8 cellular contexts compared by ENCODE assay signal in the genomic region with DNA sequence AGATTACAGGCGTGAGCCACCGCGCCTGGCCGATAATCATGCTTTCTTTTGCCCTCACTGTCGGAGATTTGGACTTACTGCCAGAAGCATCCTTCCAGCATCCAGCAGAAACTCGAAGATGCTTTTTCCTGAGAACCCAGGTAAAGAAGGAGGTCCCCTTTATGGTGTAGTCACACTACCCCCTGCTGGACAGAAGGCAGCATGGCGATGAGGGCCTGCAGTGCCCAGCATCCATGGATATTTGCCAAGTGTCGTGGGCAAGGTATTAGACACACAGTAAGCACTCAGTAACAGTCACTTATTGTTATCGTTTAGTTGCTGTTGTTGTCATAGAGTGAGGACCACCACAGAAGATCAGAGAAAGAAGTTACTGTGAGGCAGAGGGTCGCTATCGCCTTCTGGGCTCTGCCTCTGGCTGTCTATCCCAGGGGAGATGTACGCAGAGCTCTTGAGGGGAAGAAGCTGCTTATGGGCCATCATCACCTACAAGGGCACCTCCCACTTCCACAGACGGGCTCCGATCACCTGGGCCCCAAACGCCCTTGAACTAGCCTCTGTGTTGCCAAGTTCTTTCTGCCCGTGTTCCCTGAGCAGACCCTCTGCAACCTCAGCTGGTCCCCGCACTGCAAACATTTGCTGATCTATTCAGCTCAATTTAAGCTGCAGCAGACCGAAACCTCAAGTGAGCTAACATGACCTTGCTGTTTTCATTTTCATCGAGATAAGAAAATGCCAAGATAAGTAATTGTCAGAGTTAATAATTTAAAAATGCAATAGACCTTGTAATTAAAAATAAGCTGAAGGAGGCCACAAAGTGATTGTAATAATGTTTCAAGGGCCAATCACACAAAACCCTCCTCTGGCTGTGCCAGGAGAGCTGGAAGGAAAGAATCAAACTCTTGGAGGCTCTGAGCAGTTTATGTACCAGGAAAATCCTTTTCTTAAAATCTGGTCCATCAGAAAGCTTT. TPM values are rescaled to one million over a fixed set of nuclear protein-coding genes. Genes with fewer than 3 reads are reported as not detected.
DNase-seq lines count a peak whose midpoint lies in the region; ATAC-seq and TF ChIP-seq lines count a peak whose summit lies in the region.

No MANE protein-coding gene starts in this region.

- H3K9ac ChIP-seq in Karpas-422 (ENCODE audit: low read length) (no peak overlapping the region), liver (ENCODE audit: low read depth in 1 of 2, low read length in 2 of 2) (no peak overlapping the region)

- H3K79me2 ChIP-seq in Karpas-422 (ENCODE audit: low read length) = no peaks in the 10 kb centered on the region

- no peaks in the 10 kb centered on the region for H3K9me3 ChIP-seq in Karpas-422 (ENCODE audit: low read length)
- no peaks in the 10 kb centered on the region for H3K9me3 ChIP-seq in SJCRH30 (replicated peaks)
- no peaks in the 10 kb centered on the region for H3K9me3 ChIP-seq in liver (ENCODE audit: control insufficient read depth in 4 of 4, low read length in 3 of 4)

- H3K4me1 ChIP-seq in Karpas-422 (ENCODE audit: low read length) (peaks cover 17% of the 10 kb centered on the region), SJCRH30 (peaks cover 6% of the 10 kb centered on the region; the same call in 1 of the 2 replicates), liver (ENCODE audit: control insufficient read depth in 4 of 4, insufficient read depth in 4 of 4, low read length in 3 of 4) (peaks cover 2 to 25% (median 15%) of the 10 kb centered on the region in 4 donors)

- no peaks in the 10 kb centered on the region for H3K9me2 ChIP-seq in Karpas-422 (replicated peaks; ENCODE audit: insufficient read depth, low read length)

- ATAC-seq in stimulated activated naive CD8-positive, alpha-beta T cell treated with anti-CD3 and anti-CD28 coated beads, Interleukin-15, Interleukin-2, amounts not matched to agents 100 U/mL and 50 U/mL, for 24 hours = peak; percentile 69
- ATAC-seq in HG03565 (IDR thresholded peaks at IDR 0.05; ENCODE audit: unreplicated experiment) = no peak

- DNase-seq in NCI-H187 (lab: John Stamatoyannopoulos, UW) (peak; percentile 28 to 67), NCI-H187 treated with DMSO at 0.1 percent for 48 hours (lab: John Stamatoyannopoulos, UW) (no peak), Karpas-422 (peak; percentile 91), SJCRH30 (peak; percentile 75 to 91), cerebellum (ENCODE audit: low spot score) (peak; percentile 55)
- peak; percentile 68 for DNase-seq in stimulated activated naive CD8-positive, alpha-beta T cell treated with anti-CD3 and anti-CD28 coated beads, Interleukin-15, Interleukin-2, amounts not matched to agents 100 U/mL and 50 U/mL, for 24 hours

- H3K4me3 ChIP-seq in Karpas-422 (ENCODE audit: low read length) (no peak overlapping the region), SJCRH30 (no peak overlapping the region), liver (ENCODE audit: low read depth in 1 of 3, low read length in 3 of 3) (no peak overlapping the region)

- no peaks in the 10 kb centered on the region for H3K36me3 ChIP-seq in Karpas-422 (ENCODE audit: insufficient read depth, low read length)
- H3K36me3 ChIP-seq in SJCRH30 = no peaks in the 10 kb centered on the region
- H3K36me3 ChIP-seq in liver (ENCODE audit: control insufficient read depth in 4 of 4, insufficient read depth in 3 of 4, low read depth in 1 of 4, low read length in 3 of 4) = no peaks in the 10 kb centered on the region

- H3K27ac ChIP-seq in Karpas-422 (ENCODE audit: low read length) (no peak overlapping the region), SJCRH30 (no peak overlapping the region), liver (ENCODE audit: low read depth in 1 of 2, low read length in 2 of 2) (no peak overlapping the region)

- no peaks in the 10 kb centered on the region for H4K20me1 ChIP-seq in Karpas-422 (ENCODE audit: insufficient read depth, low read depth, low read length)

- TF ChIP-seq RAD21 in liver (IDR thresholded peaks at IDR 0.05) = peak; percentile 73 to 84

- no peak overlapping the region for H2AFZ ChIP-seq in Karpas-422 (ENCODE audit: low read length)

- H3K4me2 ChIP-seq in Karpas-422 (ENCODE audit: low read depth, low read length, poor library complexity, severe bottlenecking) = no peak overlapping the region

- 65% methylated on average over 19 of the region's 19 CpGs for WGBS in liver

- TF ChIP-seq CTCF in liver (IDR thresholded peaks at IDR 0.05; ENCODE audit: low read depth, low read length, missing input control) = peak; percentile 55

- no peaks in the 10 kb centered on the region for H3K27me3 ChIP-seq in Karpas-422 (ENCODE audit: low read length)
- no peaks in the 10 kb centered on the region for H3K27me3 ChIP-seq in SJCRH30
- no peaks in the 10 kb centered on the region for H3K27me3 ChIP-seq in liver (ENCODE audit: control insufficient read depth in 4 of 4, insufficient read depth in 4 of 4, low read length in 3 of 4)

TF ChIP-seq in liver, 16 proteins besides CTCF, POLR2A, EP300 and RAD21:
- TF ChIP-seq EGR1 (IDR thresholded peaks at IDR 0.05; ENCODE audit: low read depth in 2 of 2) = no peak
TF ChIP-seq in liver: peak in this region for 0.

RNA-seq across cellular contexts. Expression of gene C5orf15, which starts 23.9 kb away (rescaled TPM):
- 20.5 and 57.4 TPM in 2 replicates for total RNA-seq in Karpas-422 (2014; rRNA removed; shearing (Covaris generic); ENCODE audit: low replicate concordance)
- total RNA-seq in SJCRH30 (2014; rRNA removed; shearing (Covaris generic)) = 78.3 and 82.3 TPM in 2 replicates
- total RNA-seq in cerebellum (35.7 TPM), liver (10 to 100 TPM; 27.1 to 32.4 TPM)
- polyA plus RNA-seq in liver = 10 to 100 TPM; 21.2 to 30.3 TPM
